ENCODE assay signal across 3 cellular contexts in genomic region chr14:105565185-105565919, GRCh38.
TF ChIP-seq lines count a peak whose summit lies in the region.
"Not testable (repeated sequence)": the region's sequence is repeated elsewhere in the genome, so short reads cannot be mapped to it uniquely, and the experiment has no call there.

No MANE protein-coding gene starts in this region.

TF ChIP-seq in HEK293, 187 proteins besides CTCF, POLR2A, EP300 and RAD21:
- TF ChIP-seq GLIS2 (tag by site-specific recombination; IDR thresholded peaks at IDR 0.05) = peak; percentile 23; the same call in 1 of the 2 replicates
- peak; percentile 77 for TF ChIP-seq KLF8 (tag by site-specific recombination; IDR thresholded peaks at IDR 0.05)
- peak; percentile 19; the same call in 1 of the 2 replicates for TF ChIP-seq ZIC2 (tag by site-specific recombination; IDR thresholded peaks at IDR 0.05)
- TF ChIP-seq ZNF311 (tag by site-specific recombination; IDR thresholded peaks at IDR 0.05; ENCODE audit: borderline replicate concordance) = 0 out of 2 replicates have a peak, but pooled peaks have one; percentile 60
- peak; percentile 32; the same call in 1 of the 2 replicates for TF ChIP-seq GLIS1 (tag by site-specific recombination; IDR thresholded peaks at IDR 0.05)

TF ChIP-seq in GM12878, 131 proteins besides CTCF, POLR2A, EP300 and RAD21:
- TF ChIP-seq HDGF (IDR thresholded peaks at IDR 0.05) (peak; percentile 99), NBN (IDR thresholded peaks at IDR 0.05) (peak; percentile 78), RELB (IDR thresholded peaks at IDR 0.05; ENCODE audit: low read depth) (0 out of 2 replicates have a peak, but pooled peaks have one; percentile 38), MLLT1 (IDR thresholded peaks at IDR 0.05) (peak; percentile 42; the same call in 1 of the 2 replicates)

TF ChIP-seq in HepG2, 621 proteins besides CTCF, POLR2A, EP300 and RAD21:
- TF ChIP-seq ATM (IDR thresholded peaks at IDR 0.05; ENCODE audit: borderline replicate concordance) = 0 out of 2 replicates have a peak, but pooled peaks have one; percentile 15
- 0 out of 2 replicates have a peak, but pooled peaks have one; percentile 20 for TF ChIP-seq TRIM22 (IDR thresholded peaks at IDR 0.05)
- TF ChIP-seq ZNF646 (CRISPR knock-in tag; IDR thresholded peaks at IDR 0.05) = peak; percentile 69; the same call in 1 of the 2 replicates
- peak; percentile 58 for TF ChIP-seq PHB2 (IDR thresholded peaks at IDR 0.05; ENCODE audit: partially characterized antibody)
- 0 out of 2 replicates have a peak, but pooled peaks have one; percentile 48 for TF ChIP-seq PLRG1 (conservative IDR thresholded peaks at IDR 0.05)
- peak; percentile 8; the same call in 1 of the 2 replicates for TF ChIP-seq ATF7 (IDR thresholded peaks at IDR 0.05)
- TF ChIP-seq ATF7, FOXP1, LCORL (CRISPR knock-in tag; IDR thresholded peaks at IDR 0.05): not testable (repeated sequence)
- TF ChIP-seq FOXP1 (IDR thresholded peaks at IDR 0.05) = 0 out of 2 replicates have a peak, but pooled peaks have one; percentile 18
- 0 out of 2 replicates have a peak, but pooled peaks have one; percentile 27 for TF ChIP-seq LCORL (IDR thresholded peaks at IDR 0.05)
TF ChIP-seq in HepG2: peak in this region for 8; not testable (repeated sequence) for 613.
